In the genomic region with DNA sequence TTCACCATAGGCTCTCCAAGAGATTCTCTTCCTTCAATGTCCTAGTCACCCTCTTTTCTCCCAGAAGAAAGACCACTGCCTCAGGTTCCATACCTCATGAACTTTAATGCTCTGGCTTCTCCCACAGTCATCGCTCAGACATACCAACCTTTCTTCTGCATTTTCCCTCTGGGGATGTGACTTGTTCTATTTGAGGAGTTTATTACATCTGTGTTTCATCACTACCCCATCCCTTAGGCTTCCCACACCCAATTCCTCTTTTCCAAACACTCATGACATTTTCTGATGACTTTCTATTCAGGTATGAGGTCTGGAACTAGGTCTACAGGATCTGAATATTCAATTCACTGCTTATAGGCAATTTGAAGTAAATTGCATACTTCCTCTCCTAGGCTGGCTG, we compare ENCODE assay signal across 14 cellular contexts.
DNase-seq lines count a peak whose midpoint lies in the region; ATAC-seq, FAIRE-seq and TF ChIP-seq lines count a peak whose summit lies in the region.
"Had no signal": no experiment of that assay in that cellular context is flagged by ENCODE, and none has a peak within 500 bp of the region (broad histone marks: within the 10 kb centered on the region; RNA-seq: fewer than 3 reads in every experiment).

No MANE protein-coding gene starts in this region.

- no peaks in the 10 kb centered on the region for H3F3A ChIP-seq in smooth muscle cell (ENCODE audit: low read depth)

- 54% methylated on average over 1 of the region's 1 CpG for WGBS in smooth muscle cell (ENCODE audit: low lambda C conversion rate)

- intact Hi-C loops in mucosa of descending colon (cut with DNase I, micrococcal nuclease): no loop called here

- H3K27ac ChIP-seq in RWPE2 (ENCODE audit: poor library complexity, severe bottlenecking) (no peak overlapping the region), keratinocyte (ENCODE audit: control insufficient read depth, insufficient read depth, low read length) (peak overlapping the region; percentile 59), smooth muscle cell (ENCODE audit: low read depth) (peak overlapping the region; percentile 45)
- H3K27ac ChIP-seq: BLaER1 treated with 17β-estradiol and CSF1 and Interleukin-3, amounts not matched to agents 10 nM and 100 nM had no signal

- no peak for TF ChIP-seq CTCF in RWPE2 (IDR thresholded peaks at IDR 0.05; ENCODE audit: poor library complexity, severe bottlenecking)
- no peak for TF ChIP-seq CTCF in epithelial cell of esophagus (IDR thresholded peaks at IDR 0.05; ENCODE audit: insufficient read depth, low read depth, low read length, missing control alignments)
- no peak for TF ChIP-seq CTCF in keratinocyte (optimal IDR thresholded peaks at IDR 0.05 in 1 of 3, IDR thresholded peaks at IDR 0.05 in 1 of 3, conservative IDR thresholded peaks at IDR 0.05 in 1 of 3; ENCODE audit: extremely low read depth in 1 of 3, insufficient read depth in 2 of 3, low read length in 3 of 3)
- TF ChIP-seq CTCF in smooth muscle cell (IDR thresholded peaks at IDR 0.05; ENCODE audit: borderline replicate concordance, insufficient read depth, poor library complexity, severe bottlenecking): no peak
- TF ChIP-seq CTCF in mucosa of descending colon (IDR thresholded peaks at IDR 0.05): no peak

- dilution Hi-C loops in keratinocyte (cut with MboI; ENCODE audit: extremely low pct_ligation_motif_present, low sequenced_read_pairs): no loop called here

- no peak overlapping the region for H2AFZ ChIP-seq in keratinocyte (ENCODE audit: control insufficient read depth, low read length)
- no peak overlapping the region for H2AFZ ChIP-seq in smooth muscle cell (ENCODE audit: low read depth)

- no peaks in the 10 kb centered on the region for H3K4me1 ChIP-seq in RWPE2 (ENCODE audit: insufficient read depth, poor library complexity, severe bottlenecking)
- H3K4me1 ChIP-seq in keratinocyte (ENCODE audit: control insufficient read depth, extremely low read depth, insufficient read depth, low read length): peaks cover 12% of the 10 kb centered on the region
- no peaks in the 10 kb centered on the region for H3K4me1 ChIP-seq in smooth muscle cell (ENCODE audit: low read depth)
- no peaks in the 10 kb centered on the region for H3K4me1 ChIP-seq in mucosa of descending colon (ENCODE audit: low read depth)
- H3K4me1 ChIP-seq: HAP-1 had no signal

- H4K20me1 ChIP-seq in keratinocyte (ENCODE audit: control insufficient read depth, extremely low read depth, insufficient read depth, low read length) (no peaks in the 10 kb centered on the region), smooth muscle cell (ENCODE audit: low read depth) (no peaks in the 10 kb centered on the region)
- H4K20me1 ChIP-seq: BLaER1 treated with 17β-estradiol and CSF1 and Interleukin-3, amounts not matched to agents 10 nM and 100 nM had no signal

- no peaks in the 10 kb centered on the region for H3K36me3 ChIP-seq in RWPE2 (ENCODE audit: low read depth)
- no peaks in the 10 kb centered on the region for H3K36me3 ChIP-seq in keratinocyte (ENCODE audit: control insufficient read depth in 2 of 2, extremely low read depth in 1 of 2, insufficient read depth in 2 of 2, low read length in 2 of 2)
- H3K36me3 ChIP-seq in smooth muscle cell (ENCODE audit: low read depth): no peaks in the 10 kb centered on the region
- H3K36me3 ChIP-seq in mucosa of descending colon (ENCODE audit: low read depth): no peaks in the 10 kb centered on the region
- H3K36me3 ChIP-seq: BLaER1 treated with 17β-estradiol and CSF1 and Interleukin-3, amounts not matched to agents 10 nM and 100 nM; HAP-1 had no signal

- H3K79me2 ChIP-seq in keratinocyte (ENCODE audit: control insufficient read depth, insufficient read depth, low read length) (no peaks in the 10 kb centered on the region), smooth muscle cell (ENCODE audit: low read depth) (no peaks in the 10 kb centered on the region)

- H3K4me2 ChIP-seq in keratinocyte (ENCODE audit: control insufficient read depth, extremely low read depth, insufficient read depth, low read depth, low read length) (peak overlapping the region; percentile 61), smooth muscle cell (no peak overlapping the region)

- ATAC-seq in RWPE2 (ENCODE audit: low read depth) (peak; percentile 40; the same call in 1 of the 3 replicates), GM18867 (IDR thresholded peaks at IDR 0.05; ENCODE audit: unreplicated experiment) (no peak), mucosa of descending colon (no peak), HG03354 (IDR thresholded peaks at IDR 0.05; ENCODE audit: poor library complexity, severe bottlenecking, unreplicated experiment) (no peak)
- ATAC-seq: CD8-positive, alpha-beta T cell had no signal

- H3K4me3 ChIP-seq in RWPE2 (ENCODE audit: severe bottlenecking) (no peak overlapping the region), epithelial cell of esophagus (ENCODE audit: low read length) (no peak overlapping the region), keratinocyte (ENCODE audit: control insufficient read depth in 2 of 3, extremely low read depth in 1 of 3, insufficient read depth in 2 of 3, low read depth in 1 of 3, low read length in 3 of 3) (no peak overlapping the region), smooth muscle cell (no peak overlapping the region), mucosa of descending colon (no peak overlapping the region)
- H3K4me3 ChIP-seq: BLaER1 treated with 17β-estradiol and CSF1 and Interleukin-3, amounts not matched to agents 10 nM and 100 nM; HAP-1 had no signal

- H3K27me3 ChIP-seq in RWPE2 (ENCODE audit: insufficient read depth, poor library complexity, severe bottlenecking) (no peaks in the 10 kb centered on the region), keratinocyte (ENCODE audit: control insufficient read depth, extremely low read depth, insufficient read depth, low read length) (no peaks in the 10 kb centered on the region), smooth muscle cell (ENCODE audit: low read depth) (no peaks in the 10 kb centered on the region)
- H3K27me3 ChIP-seq: BLaER1 treated with 17β-estradiol and CSF1 and Interleukin-3, amounts not matched to agents 10 nM and 100 nM had no signal

- peak; percentile 67 for FAIRE-seq in keratinocyte (lab: Jason Lieb, UNC)
- FAIRE-seq: HTR-8/SVneo had no signal

- peaks cover 2% of the 10 kb centered on the region for H3K9me3 ChIP-seq in RWPE2 (ENCODE audit: severe bottlenecking)
- no peaks in the 10 kb centered on the region for H3K9me3 ChIP-seq in keratinocyte (ENCODE audit: control insufficient read depth, low read depth, low read length)
- no peaks in the 10 kb centered on the region for H3K9me3 ChIP-seq in smooth muscle cell (replicated peaks; ENCODE audit: low read depth)
- H3K9me3 ChIP-seq in mucosa of descending colon: no peaks in the 10 kb centered on the region
- H3K9me3 ChIP-seq: BLaER1 treated with 17β-estradiol and CSF1 and Interleukin-3, amounts not matched to agents 10 nM and 100 nM; HAP-1 had no signal

- H3K9ac ChIP-seq in keratinocyte (ENCODE audit: control insufficient read depth, extremely low read depth, insufficient read depth, low read length) (no peak overlapping the region), smooth muscle cell (ENCODE audit: low read depth) (no peak overlapping the region)
- H3K9ac ChIP-seq: BLaER1 treated with 17β-estradiol and CSF1 and Interleukin-3, amounts not matched to agents 10 nM and 100 nM had no signal

- DNase-seq in RWPE2 (ENCODE audit: low spot score) (no peak), epithelial cell of esophagus (ENCODE audit: low read depth) (peak; percentile 63), keratinocyte (ENCODE audit: low read depth, low spot score) (peak; percentile 25), smooth muscle cell (lab: John Stamatoyannopoulos, UW; ENCODE audit: unreplicated experiment) (no peak), mucosa of descending colon (no peak)
- DNase-seq: Calu3; CD8-positive, alpha-beta T cell; DMS79 treated with DMSO at 0.1 percent for 48 hours; GF-D8 had no signal

- no peaks in the 10 kb centered on the region for H3K9me1 ChIP-seq in keratinocyte (ENCODE audit: control insufficient read depth, extremely low read depth, insufficient read depth, low read length)

Comparison
In these comparisons a context has a peak if more than half of its experiments do, and no peak if none do; other contexts are left out.
1. DNase-seq: peak in epithelial cell of esophagus (single experiment) and keratinocyte (single experiment); none in RWPE2 (single experiment), smooth muscle cell (single experiment) and mucosa of descending colon (0 of 3).